In genomic region chr10:103599907-103600306, GRCh38 we compare ENCODE assay signal across 14 cellular contexts.
A peak's percentile ranks its signal among the peaks of the same experiment; 100 is the strongest.
DNase-seq lines count a peak whose midpoint lies in the region; FAIRE-seq and TF ChIP-seq lines count a peak whose summit lies in the region.
"Had no signal": no experiment of that assay in that cellular context is flagged by ENCODE, and none has a peak within 500 bp of the region (broad histone marks: within the 10 kb centered on the region; RNA-seq: fewer than 3 reads in every experiment).

No MANE protein-coding gene starts in this region.

- no peak for FAIRE-seq in GM19239 (lab: Jason Lieb, UNC)
- FAIRE-seq: H54, HepG2, HTR-8/SVneo had no signal

- H3K27me3 ChIP-seq in AG04450 (ENCODE audit: control insufficient read depth, insufficient read depth, low read length) (no peaks in the 10 kb centered on the region), dorsolateral prefrontal cortex (no peaks in the 10 kb centered on the region), tibial artery (no peaks in the 10 kb centered on the region)

- no peaks in the 10 kb centered on the region for H3K27me3 Mint-ChIP-seq in mesothelial cell of epicardium (ENCODE audit: low read depth)
- H3K27me3 Mint-ChIP-seq: CD4-positive, alpha-beta T cell had no signal

- peaks cover 6 to 51% (median 21%) of the 10 kb centered on the region in 4 donors for H3K4me1 ChIP-seq in tibial artery

- no peaks in the 10 kb centered on the region for H3K9me3 Mint-ChIP-seq in mesothelial cell of epicardium
- H3K9me3 Mint-ChIP-seq: CD4-positive, alpha-beta T cell had no signal

- H3K4me3 ChIP-seq in AG04450 (ENCODE audit: low read depth, low read length): no peak overlapping the region
- no peak overlapping the region for H3K4me3 ChIP-seq in dorsolateral prefrontal cortex
- H3K4me3 ChIP-seq in tibial artery: no peak overlapping the region

- no peak overlapping the region for H3K4me3 Mint-ChIP-seq in mesothelial cell of epicardium
- H3K4me3 Mint-ChIP-seq: CD4-positive, alpha-beta T cell had no signal

- TF ChIP-seq CTCF in AG04450 (IDR thresholded peaks at IDR 0.05; ENCODE audit: low read depth, low read length) (no peak), dorsolateral prefrontal cortex (IDR thresholded peaks at IDR 0.05 in 54 of 56, conservative IDR thresholded peaks at IDR 0.05 in 2 of 56; ENCODE audit: low read depth in 1 of 56, partially characterized antibody in 56 of 56) (no peak), mesothelial cell of epicardium (IDR thresholded peaks at IDR 0.05; ENCODE audit: unreplicated experiment) (no peak), tibial artery (IDR thresholded peaks at IDR 0.05) (no peak)

- H3K27ac ChIP-seq in AG04450 (ENCODE audit: low read depth, low read length) (peak overlapping the region; percentile 21), dorsolateral prefrontal cortex (peak overlapping the region in 55 of 59 donors; percentile 19 to 85 (median 73)), tibial artery (peak overlapping the region; percentile 55 to 60)

- H3K36me3 ChIP-seq in tibial artery: peaks cover 18 to 37% (median 35%) of the 10 kb centered on the region in 3 donors

- DNase-seq in AG04450 (ENCODE audit: low read depth, low spot score) (no peak), dorsolateral prefrontal cortex (no peak), mesothelial cell of epicardium (ENCODE audit: low spot score in 2 of 2, unreplicated experiment in 2 of 2) (no peak), tibial artery (no peak), GM19239 (ENCODE audit: insufficient read length, low spot score) (no peak), COLO829 (ENCODE audit: low spot score) (no peak), glomerular visceral epithelial cell (ENCODE audit: extremely low spot score) (no peak)
- DNase-seq in activated T-cell treated with anti-CD3 and anti-CD28 coated beads, Interleukin-2, amount 50 U/mL, for 48 hours: no peak
- DNase-seq: 8988T; CD4-positive, alpha-beta T cell; GF-D8 had no signal

- POLR2A ChIA-PET in AG04450 (lab: Yijun Ruan, JAX): interaction anchor here (0.8 kb wide), 1 partner anchor 15 kb away, joined by 7 read pairs; no protein-coding TSS in a partner anchor

- H3K9me3 ChIP-seq in AG04450 (ENCODE audit: control insufficient read depth, insufficient read depth, low read length): no peaks in the 10 kb centered on the region; the same call in 1 of the 2 replicates
- no peaks in the 10 kb centered on the region for H3K9me3 ChIP-seq in tibial artery

- peaks cover 14% of the 10 kb centered on the region for H3K36me3 Mint-ChIP-seq in mesothelial cell of epicardium

- peak overlapping the region; percentile 20 for H3K27ac Mint-ChIP-seq in mesothelial cell of epicardium
- H3K27ac Mint-ChIP-seq: CD4-positive, alpha-beta T cell had no signal

- CTCF ChIA-PET in AG04450 (lab: Charles Lee): interaction anchor here (1.0 to 7.2 kb wide), 11 partner anchors 10 to 111 kb away, joined by 3 to 146 read pairs (median 8); no protein-coding TSS in a partner anchor

- intact Hi-C loops in dorsolateral prefrontal cortex (cut with DNase I) (loop anchor here (2.0 to 10.0 kb wide), 5 partner anchors 87 to 282 kb away; partner anchors contain the start of gene SH3PXD2A (in 1 of the 2)), tibial artery (cut with DNase I; ENCODE audit: low total_unique reads) (loop anchor here (10.0 kb wide), 1 partner anchor 255 kb away; the partner anchor contains the start of gene SH3PXD2A)

- H3K4me1 Mint-ChIP-seq in mesothelial cell of epicardium: peaks cover 12% of the 10 kb centered on the region

Comparison
In these comparisons a context has a peak if more than half of its experiments do, and no peak if none do; other contexts are left out.
1. H3K27ac ChIP-seq: peak in every context shown above with its lines; median percentile 73 in dorsolateral prefrontal cortex; 58 in tibial artery; 21 in AG04450.